Comparison of ENCODE assay signal across 8 cellular contexts in the genomic region with DNA sequence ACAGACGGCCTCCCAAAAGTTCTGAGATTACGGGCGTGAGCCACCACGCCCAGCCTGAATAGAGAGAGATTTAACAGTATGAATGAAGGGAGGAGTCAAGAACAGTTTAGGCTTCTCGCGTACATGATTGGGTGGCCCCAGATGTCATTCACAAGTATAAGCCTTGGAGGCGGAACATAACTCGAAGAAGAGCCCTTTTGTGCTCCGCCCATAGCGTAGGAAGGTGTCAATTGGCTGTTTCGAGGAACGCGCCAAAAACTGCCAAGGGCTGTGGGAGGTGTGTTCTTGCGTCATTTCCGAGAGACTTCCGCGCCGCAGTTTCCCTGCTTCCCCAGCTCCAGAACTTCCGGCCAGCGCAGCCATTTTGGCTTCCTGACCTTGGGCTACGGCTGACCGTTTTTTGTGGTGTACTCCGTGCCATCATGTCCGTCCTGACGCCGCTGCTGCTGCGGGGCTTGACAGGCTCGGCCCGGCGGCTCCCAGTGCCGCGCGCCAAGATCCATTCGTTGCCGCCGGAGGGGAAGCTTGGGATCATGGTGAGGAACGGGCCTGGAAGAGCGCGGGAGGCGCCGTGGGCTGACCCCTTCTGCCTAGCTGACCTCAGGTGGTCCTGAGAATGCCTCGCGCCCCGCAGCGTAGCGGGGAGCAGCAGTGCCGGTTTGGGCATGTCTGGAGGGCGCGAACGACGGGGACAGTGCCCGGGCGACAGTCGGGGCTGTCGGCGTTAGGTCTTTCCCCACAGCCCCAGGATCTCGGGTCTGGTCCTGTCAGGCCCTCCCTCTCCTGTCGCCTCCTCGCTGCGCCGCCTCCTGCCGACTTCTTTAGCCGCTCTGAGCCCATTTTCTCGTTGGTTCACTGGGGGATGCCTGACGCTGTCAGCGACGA. TPM values are rescaled to one million over a fixed set of nuclear protein-coding genes. Genes with fewer than 3 reads are reported as not detected.
DNase-seq lines count a peak whose midpoint lies in the region; ATAC-seq, FAIRE-seq and TF ChIP-seq lines count a peak whose summit lies in the region.

A gene with protein sequence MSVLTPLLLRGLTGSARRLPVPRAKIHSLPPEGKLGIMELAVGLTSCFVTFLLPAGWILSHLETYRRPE (plus strand): TSS at position 362 of the 885 bp plus-strand sequence. CDS start 61 bp downstream, at position 423.

- TF ChIP-seq POLR2A in HepG2 (IDR thresholded peaks at IDR 0.05; ENCODE audit: insufficient read depth in 1 of 2, low read depth in 2 of 2, low read length in 2 of 2): peak; percentile 78 to 88

- no peaks in the 10 kb centered on the region for H3K27me3 ChIP-seq in CD4-positive, CD25-positive, alpha-beta regulatory T cell (ENCODE audit: control insufficient read depth, insufficient read depth, low read length)
- peaks cover 0 to 1% of the 10 kb centered on the region in 2 experiments; a peak in 2 of 5 replicates for H3K27me3 ChIP-seq in HepG2 (ENCODE audit: control insufficient read depth in 1 of 2, insufficient read depth in 2 of 2, low read length in 2 of 2)

- POLR2A ChIA-PET in activated CD4-positive, alpha-beta memory T cell treated with anti-CD3 and anti-CD28 coated beads for 36 hours (lab: Charles Lee): interaction anchor here (0.6 to 1.3 kb wide), 6 partner anchors 11 to 241 kb away, joined by 3 to 9 read pairs (median 4); partner anchors contain the start of genes OTUB1 and STIP1
- POLR2A ChIA-PET in HepG2 (lab: Yijun Ruan, JAX): interaction anchor here (0.9 to 1.3 kb wide), 6 partner anchors 9 to 54 kb away, joined by 3 to 12 read pairs (median 4); partner anchors contain the start of genes NAA40 and OTUB1

- H3K4me1 ChIP-seq in CD4-positive, CD25-positive, alpha-beta regulatory T cell (ENCODE audit: control insufficient read depth, insufficient read depth, low read length, poor library complexity, severe bottlenecking): peaks cover 17% of the 10 kb centered on the region
- peaks cover 49% of the 10 kb centered on the region for H3K4me1 ChIP-seq in HepG2 (ENCODE audit: insufficient read depth, low read length)

- BruUV-seq in HepG2 (replicated peaks; lab: Mats Ljungman, UMichigan): TSS peak; percentile 90

- TF ChIP-seq EP300 in HepG2 (IDR thresholded peaks at IDR 0.05; ENCODE audit: low read depth in 2 of 2, low read length in 2 of 2) (peak in 1 of 2 experiments; percentile 29; a peak in 2 of 4 replicates), HepG2 (CRISPR knock-in tag; IDR thresholded peaks at IDR 0.05; ENCODE audit: borderline replicate concordance) (no peak)

- H3K27ac ChIP-seq in CD4-positive, CD25-positive, alpha-beta regulatory T cell (ENCODE audit: insufficient read depth, low read length, poor library complexity, severe bottlenecking): peak within 1 kb of the TSS; percentile 91
- peak within 1 kb of the TSS; percentile 80 for H3K27ac ChIP-seq in HepG2 (ENCODE audit: extremely low read length, insufficient read depth, low read length)

- H4K20me1 ChIP-seq in HepG2 (ENCODE audit: insufficient read depth, low read length): peaks cover 9% of the 10 kb centered on the region; the same call in 1 of the 2 replicates

- peak within 1 kb of the TSS; percentile 90 for H3K9ac ChIP-seq in HepG2 (ENCODE audit: insufficient read depth, low read depth, low read length)

- peak within 1 kb of the TSS; percentile 79 for H3K4me3 ChIP-seq in CD4-positive, CD25-positive, alpha-beta regulatory T cell (ENCODE audit: low read depth, low read length)
- H3K4me3 ChIP-seq in HepG2 (replicated peaks in 1 of 3; ENCODE audit: insufficient read depth in 1 of 3, low read depth in 2 of 3, low read length in 3 of 3): peak within 1 kb of the TSS; percentile 87 to 93 (median 91)

- peak; percentile 39; the same call in 1 of the 2 replicates for TF ChIP-seq RAD21 in HepG2 (CRISPR knock-in tag; IDR thresholded peaks at IDR 0.05)

- CTCF ChIA-PET in activated CD4-positive, alpha-beta memory T cell treated with anti-CD3 and anti-CD28 coated beads for 36 hours (lab: Charles Lee): interaction anchor here (0.6 to 1.4 kb wide), 7 partner anchors 11 to 140 kb away, joined by 3 to 8 read pairs (median 5); partner anchors contain the start of gene NAA40
- CTCF ChIA-PET in HepG2 (lab: Yijun Ruan, JAX; ENCODE audit: low intra/inter-chr PET ratio, low total read pairs): no interaction called here

- peak within 1 kb of the TSS; percentile 99 to 100 (median 100) for H3K4me3 Mint-ChIP-seq in CD4-positive, CD25-positive, alpha-beta regulatory T cell
- peak within 1 kb of the TSS; percentile 100 for H3K4me3 Mint-ChIP-seq in activated CD4-positive, alpha-beta memory T cell treated with anti-CD3 and anti-CD28 coated beads for 36 hours

- peak; percentile 99 to 100 for ATAC-seq in CD4-positive, CD25-positive, alpha-beta regulatory T cell (ENCODE audit: low read depth in 2 of 2)
- peak; percentile 97 for ATAC-seq in GM19438 (IDR thresholded peaks at IDR 0.05; ENCODE audit: low read depth, unreplicated experiment)
- ATAC-seq in HG03575 (IDR thresholded peaks at IDR 0.05; ENCODE audit: extremely low read depth, insufficient number of reproducible peaks, low FRiP score, unreplicated experiment): peak; percentile 89
- peak; percentile 93 for ATAC-seq in HepG2

- peaks cover 7 to 36% (median 20%) of the 10 kb centered on the region in 4 donors for H3K4me1 Mint-ChIP-seq in CD4-positive, CD25-positive, alpha-beta regulatory T cell
- peaks cover 21% of the 10 kb centered on the region for H3K4me1 Mint-ChIP-seq in activated CD4-positive, alpha-beta memory T cell treated with anti-CD3 and anti-CD28 coated beads for 36 hours (ENCODE audit: low read depth)

- in situ Hi-C loops in HepG2 (cut with HindIII; ENCODE audit: extremely low pct_ligation_motif_present, low pct_unique_long_range_greater_than_20kb): no loop called here

- H3K36me3 Mint-ChIP-seq in CD4-positive, CD25-positive, alpha-beta regulatory T cell: peaks cover 3% of the 10 kb centered on the region
- H3K36me3 Mint-ChIP-seq in activated CD4-positive, alpha-beta memory T cell treated with anti-CD3 and anti-CD28 coated beads for 36 hours: peaks cover 13% of the 10 kb centered on the region

- 19% methylated on average over 18 of the region's 67 CpGs for WGBS in HepG2 (ENCODE audit: low lambda C conversion rate)

- intact Hi-C loops in activated CD4-positive, alpha-beta memory T cell treated with anti-CD3 and anti-CD28 coated beads for 36 hours (cut with micrococcal nuclease): loop anchor here (1.0 kb wide), 4 partner anchors 12 to 407 kb away; partner anchors contain the start of gene OTUB1
- intact Hi-C loops in HepG2 (cut with micrococcal nuclease; ENCODE audit: unreplicated experiment): loop anchor here (1.0 to 2.0 kb wide), 2 partner anchors 33 to 58 kb away; partner anchors contain the start of gene RCOR2

- peaks cover 4% of the 10 kb centered on the region for H3K36me3 ChIP-seq in CD4-positive, CD25-positive, alpha-beta regulatory T cell (ENCODE audit: control insufficient read depth, insufficient read depth, low read length)
- peaks cover 1 to 8% of the 10 kb centered on the region in 2 experiments; a peak in 1 of 5 replicates for H3K36me3 ChIP-seq in HepG2 (replicated peaks in 1 of 2; ENCODE audit: control insufficient read depth in 1 of 2, insufficient read depth in 2 of 2, low read length in 2 of 2)

- H3K4me2 ChIP-seq in HepG2 (ENCODE audit: low read depth, low read length): peak within 1 kb of the TSS; percentile 81

- peak; percentile 96 to 100 (median 96) for DNase-seq in CD4-positive, CD25-positive, alpha-beta regulatory T cell
- DNase-seq in NCI-H82 treated with DMSO at 0.1 percent for 48 hours (lab: John Stamatoyannopoulos, UW; ENCODE audit: unreplicated experiment): peak; percentile 97
- DNase-seq in activated CD4-positive, alpha-beta memory T cell treated with anti-CD3 and anti-CD28 coated beads for 36 hours: peak; percentile 98
- DNase-seq in dermis microvascular lymphatic vessel endothelial cell (ENCODE audit: low read depth in 2 of 2): peak; percentile 100
- peak; percentile 99 for DNase-seq in HepG2 (ENCODE audit: low spot score)
- DNase-seq in stimulated activated CD4-positive, alpha-beta T cell treated with anti-CD3 and anti-CD28 coated beads, Interleukin-4, amount 100 ng/mL, for 1 hour: peak; percentile 89

- H2AFZ ChIP-seq in HepG2 (ENCODE audit: low read length): no peak within 1 kb of the TSS

- H3K79me2 ChIP-seq in HepG2 (ENCODE audit: insufficient read depth, low read length): peaks cover 17% of the 10 kb centered on the region

- TF ChIP-seq CTCF in HepG2 (CRISPR knock-in tag; IDR thresholded peaks at IDR 0.05): peak; percentile 33

- peak within 1 kb of the TSS; percentile 98 to 100 (median 100) for H3K27ac Mint-ChIP-seq in CD4-positive, CD25-positive, alpha-beta regulatory T cell
- peak within 1 kb of the TSS; percentile 98 for H3K27ac Mint-ChIP-seq in activated CD4-positive, alpha-beta memory T cell treated with anti-CD3 and anti-CD28 coated beads for 36 hours

- H3K9me3 ChIP-seq in CD4-positive, CD25-positive, alpha-beta regulatory T cell (ENCODE audit: control insufficient read depth in 2 of 2, low read length in 2 of 2): no peaks in the 10 kb centered on the region
- H3K9me3 ChIP-seq in HepG2 (ENCODE audit: low read length): no peaks in the 10 kb centered on the region

- H3K27me3 Mint-ChIP-seq in CD4-positive, CD25-positive, alpha-beta regulatory T cell: peaks cover 7% of the 10 kb centered on the region
- H3K27me3 Mint-ChIP-seq in activated CD4-positive, alpha-beta memory T cell treated with anti-CD3 and anti-CD28 coated beads for 36 hours: no peaks in the 10 kb centered on the region

- peak; percentile 100 for FAIRE-seq in HepG2 (lab: Jason Lieb, UNC)

- peaks cover 0 to 1% (median 0%) of the 10 kb centered on the region in 7 donors for H3K9me3 Mint-ChIP-seq in CD4-positive, CD25-positive, alpha-beta regulatory T cell
- H3K9me3 Mint-ChIP-seq in activated CD4-positive, alpha-beta memory T cell treated with anti-CD3 and anti-CD28 coated beads for 36 hours: no peaks in the 10 kb centered on the region

RNA-seq across cellular contexts. Expression of the gene that starts here (rescaled TPM):
- total RNA-seq in CD4-positive, CD25-positive, alpha-beta regulatory T cell: 124 TPM
- polyA plus RNA-seq in CD4-positive, CD25-positive, alpha-beta regulatory T cell: 100 to 1,000 TPM; 426 to 582 (median 526) TPM
- total RNA-seq in activated CD4-positive, alpha-beta memory T cell treated with anti-CD3 and anti-CD28 coated beads for 36 hours: 100 to 1,000 TPM; 559 to 581 TPM
- total RNA-seq in dermis microvascular lymphatic vessel endothelial cell: 297 and 328 TPM in 2 replicates
- 393 and 406 TPM in 2 replicates for total RNA-seq in HepG2 (2016; rRNA removed; fragmentation: Illumina TruSeq; extraction: Trizol)
- total RNA-seq in HepG2 (2016; cell fraction: cytosol; rRNA removed; fragmentation: Illumina TruSeq; extraction: Trizol; ENCODE audit: low read depth): 208 and 256 TPM in 2 replicates
- total RNA-seq in HepG2 (2016; cell fraction: insoluble cytoplasmic fraction; rRNA removed; fragmentation: Illumina TruSeq; extraction: Trizol): 417 and 435 TPM in 2 replicates
- 247 and 301 TPM in 2 replicates for total RNA-seq in HepG2 (2016; cell fraction: membrane; rRNA removed; fragmentation: Illumina TruSeq; extraction: Trizol)
- total RNA-seq in HepG2 (2016; cell fraction: nucleus; rRNA removed; fragmentation: Illumina TruSeq; extraction: Trizol): 164 and 188 TPM in 2 replicates
- 202 and 217 TPM in 2 replicates for polyA plus RNA-seq in HepG2 (2011; rRNA removed)
- 241 and 483 TPM in 2 replicates for polyA plus RNA-seq in HepG2 (2011; cell fraction: cytosol; rRNA removed)
- 200 and 266 TPM in 2 replicates for polyA plus RNA-seq in HepG2 (2011; cell fraction: nucleus; rRNA removed)
- 160 and 192 TPM in 2 replicates for polyA plus RNA-seq in HepG2 (2012)
- polyA plus RNA-seq in HepG2 (2016; cell fraction: cytosol; fragmentation: Illumina TruSeq; extraction: Trizol; ENCODE audit: low read depth): 231 and 257 TPM in 2 replicates
- polyA plus RNA-seq in HepG2 (2016; cell fraction: insoluble cytoplasmic fraction; fragmentation: Illumina TruSeq; extraction: Trizol; ENCODE audit: low read depth): 441 and 468 TPM in 2 replicates
- polyA plus RNA-seq in HepG2 (2016; cell fraction: membrane; fragmentation: Illumina TruSeq; extraction: Trizol; ENCODE audit: low read depth): 285 and 298 TPM in 2 replicates
- polyA plus RNA-seq in HepG2 (2016; cell fraction: nucleus; fragmentation: Illumina TruSeq; extraction: Trizol; ENCODE audit: insufficient read depth, low read depth): 310 TPM in 2 replicates
- 341 and 520 TPM in 2 replicates for polyA minus RNA-seq in HepG2 (2011; rRNA and poly(A)+ RNA removed; ENCODE audit: low replicate concordance)
- polyA minus RNA-seq in HepG2 (2011; cell fraction: cytosol; rRNA and poly(A)+ RNA removed): 121 and 141 TPM in 2 replicates
- polyA minus RNA-seq in HepG2 (2011; cell fraction: nucleus; rRNA and poly(A)+ RNA removed): 24.2 and 29.4 TPM in 2 replicates

Comparison
In these comparisons a context has a peak if more than half of its experiments do, and no peak if none do; other contexts are left out.
1. Peak in every context shown above with its lines: DNase-seq, ATAC-seq, H3K4me3 ChIP-seq and H3K27ac ChIP-seq.